ENCODE assay signal across 8 cellular contexts in genomic region chr3:185824051-185824466, GRCh38. TPM values are rescaled to one million over a fixed set of nuclear protein-coding genes. Genes with fewer than 3 reads are reported as not detected.
DNase-seq lines count a peak whose midpoint lies in the region; ATAC-seq, FAIRE-seq and TF ChIP-seq lines count a peak whose summit lies in the region.

No MANE protein-coding gene starts in this region.

- no TSS peak for BruUV-seq in Caco-2 (replicated peaks; lab: Mats Ljungman, UMichigan)

- H3K36me3 ChIP-seq in Caco-2 (ENCODE audit: control insufficient read depth, insufficient read depth, low read length) (no peaks in the 10 kb centered on the region; the same call in 1 of the 2 replicates), brain microvascular endothelial cell (replicated peaks) (no peaks in the 10 kb centered on the region), thoracic aorta (no peaks in the 10 kb centered on the region)

- ATAC-seq in thoracic aorta (ENCODE audit: insufficient number of reproducible peaks, low FRiP score, low read depth) (no peak), GM21528 (IDR thresholded peaks at IDR 0.05; ENCODE audit: low FRiP score, unreplicated experiment) (no peak)

- H3K4me3 ChIP-seq in Caco-2 (ENCODE audit: low read depth, low read length) (peak overlapping the region; percentile 94), brain microvascular endothelial cell (ENCODE audit: low read depth, low read length) (peak overlapping the region; percentile 89), thoracic aorta (peak overlapping the region; percentile 78)

- H3K27ac ChIP-seq in brain microvascular endothelial cell (peak overlapping the region; percentile 94), thoracic aorta (no peak overlapping the region)

- CTCF ChIA-PET in Caco-2 (lab: Charles Lee) = no interaction called here

- peaks cover 47% of the 10 kb centered on the region for H3K36me3 Mint-ChIP-seq in Caco-2 (ENCODE audit: insufficient read depth, unreplicated experiment)

- peaks cover 14% of the 10 kb centered on the region for H3K4me1 Mint-ChIP-seq in Caco-2 (ENCODE audit: low read depth, unreplicated experiment)

- peak overlapping the region; percentile 85 for H3K4me3 Mint-ChIP-seq in Caco-2 (ENCODE audit: unreplicated experiment)

- H3K9me3 Mint-ChIP-seq in Caco-2 (ENCODE audit: unreplicated experiment) = no peaks in the 10 kb centered on the region

- H3K9me3 ChIP-seq in Caco-2 (no peaks in the 10 kb centered on the region), thoracic aorta (no peaks in the 10 kb centered on the region)

- DNase-seq in Caco-2 (peak in 1 of 2 experiments; percentile 41), M059J (ENCODE audit: low read depth) (peak; percentile 47), brain microvascular endothelial cell (no peak), left kidney (ENCODE audit: low read depth, low spot score) (peak; percentile 69), thoracic aorta (ENCODE audit: low spot score) (no peak), HTR-8/SVneo (ENCODE audit: insufficient read length, low spot score) (no peak), NCI-H345 (lab: John Stamatoyannopoulos, UW) (no peak)

- FAIRE-seq in HTR-8/SVneo (lab: Jason Lieb, UNC) = no peak

- H3K4me1 ChIP-seq in Caco-2 (peaks cover 25% of the 10 kb centered on the region), thoracic aorta (ENCODE audit: control insufficient read depth in 1 of 2, low read depth in 2 of 2) (peaks cover 15 to 32% of the 10 kb centered on the region in 2 donors)

- TF ChIP-seq CTCF in Caco-2 (IDR thresholded peaks at IDR 0.05; ENCODE audit: insufficient read depth in 1 of 2, low read depth in 1 of 2, low read length in 1 of 2, severe bottlenecking in 1 of 2, unreplicated experiment in 1 of 2) (no peak), brain microvascular endothelial cell (IDR thresholded peaks at IDR 0.05; ENCODE audit: low read depth, low read length, missing control alignments) (no peak), thoracic aorta (IDR thresholded peaks at IDR 0.05) (no peak)

- intact Hi-C loops in Caco-2 (cut with micrococcal nuclease; ENCODE audit: unreplicated experiment) = loop anchor here (5.0 to 10.0 kb wide), 2 partner anchors 37 to 111 kb away; partner anchors contain the start of gene TRA2B

- POLR2A ChIA-PET in Caco-2 (lab: Charles Lee) = interaction anchor here (0.7 kb wide), 1 partner anchor 68 kb away, joined by 4 read pairs; no protein-coding TSS in a partner anchor

- no peaks in the 10 kb centered on the region for H3K27me3 ChIP-seq in Caco-2 (replicated peaks; ENCODE audit: control insufficient read depth, insufficient read depth, low read length)
- no peaks in the 10 kb centered on the region for H3K27me3 ChIP-seq in brain microvascular endothelial cell (replicated peaks)
- H3K27me3 ChIP-seq in thoracic aorta (replicated peaks; ENCODE audit: insufficient read depth) = peaks cover 20% of the 10 kb centered on the region

- no peaks in the 10 kb centered on the region for H3K27me3 Mint-ChIP-seq in Caco-2 (ENCODE audit: insufficient read depth, unreplicated experiment)

- in situ Hi-C loops in brain microvascular endothelial cell (cut with HindIII; ENCODE audit: low pct_ligation_motif_present, low sequenced_read_pairs) = no loop called here

- peak overlapping the region; percentile 98 for H3K27ac Mint-ChIP-seq in Caco-2 (ENCODE audit: unreplicated experiment)

RNA-seq across cellular contexts. Expression of gene IGF2BP2, which starts 0.8 kb away (rescaled TPM):
- total RNA-seq in Caco-2 (2022) = 75.9 and 80.8 TPM in 2 replicates
- 59.1 and 72.0 TPM in 2 replicates for total RNA-seq in M059J (2014; rRNA removed; shearing (Covaris generic))
- total RNA-seq in thoracic aorta = 1 to 10 TPM; 2.6 to 2.7 TPM

Comparison
In these comparisons a context has a peak if more than half of its experiments do, and no peak if none do; other contexts are left out.
1. DNase-seq: peak in M059J (single experiment) and left kidney (single experiment); none in brain microvascular endothelial cell (single experiment), thoracic aorta (single experiment), HTR-8/SVneo (single experiment) and NCI-H345 (single experiment).
2. RNA of gene IGF2BP2, which starts 0.8 kb away (total RNA-seq): 75.9 to 80.8 TPM in Caco-2 and 59.1 to 72.0 TPM in M059J; 2.6 to 2.7 TPM in thoracic aorta; every median in the first group is over 10 times any median in the second.
3. Peak in every context shown above with its lines, with median percentiles within 50 percentile points of each other: H3K4me3 ChIP-seq.